Comparison of ENCODE assay signal across 1 cellular context in the genomic region with DNA sequence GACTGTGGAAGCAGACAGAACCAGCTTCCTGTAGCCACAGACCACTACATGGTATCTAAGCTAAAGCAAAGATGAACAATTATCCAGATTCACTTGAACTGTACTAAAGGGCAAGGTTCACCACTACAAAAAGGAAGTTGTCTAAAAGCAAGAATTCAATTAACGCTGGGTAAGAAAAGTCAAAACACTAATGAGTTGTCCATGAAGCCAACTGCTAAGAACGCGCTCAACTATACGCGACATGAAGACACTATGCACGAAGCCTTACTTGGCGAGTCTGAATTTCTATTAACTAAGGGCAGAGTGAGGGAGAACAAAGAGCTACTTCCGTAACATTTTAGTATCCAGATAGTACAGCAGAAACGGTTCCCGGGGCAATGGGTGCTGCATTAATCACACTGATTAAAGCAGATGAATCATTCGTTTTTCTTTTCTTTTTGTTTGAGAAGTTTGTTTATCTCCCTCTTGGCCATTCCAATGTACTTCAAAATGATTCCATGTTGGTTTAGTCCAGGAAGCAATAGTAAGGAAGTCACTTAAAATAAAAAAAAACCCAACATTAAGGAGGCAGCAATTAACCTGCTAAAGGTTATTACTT.
TF ChIP-seq lines count a peak whose summit lies in the region.

No MANE protein-coding gene starts in this region.

TF ChIP-seq in GM12878, 131 proteins besides CTCF, POLR2A, EP300 and RAD21 (continued from another document):
- TF ChIP-seq, protein P1, sequence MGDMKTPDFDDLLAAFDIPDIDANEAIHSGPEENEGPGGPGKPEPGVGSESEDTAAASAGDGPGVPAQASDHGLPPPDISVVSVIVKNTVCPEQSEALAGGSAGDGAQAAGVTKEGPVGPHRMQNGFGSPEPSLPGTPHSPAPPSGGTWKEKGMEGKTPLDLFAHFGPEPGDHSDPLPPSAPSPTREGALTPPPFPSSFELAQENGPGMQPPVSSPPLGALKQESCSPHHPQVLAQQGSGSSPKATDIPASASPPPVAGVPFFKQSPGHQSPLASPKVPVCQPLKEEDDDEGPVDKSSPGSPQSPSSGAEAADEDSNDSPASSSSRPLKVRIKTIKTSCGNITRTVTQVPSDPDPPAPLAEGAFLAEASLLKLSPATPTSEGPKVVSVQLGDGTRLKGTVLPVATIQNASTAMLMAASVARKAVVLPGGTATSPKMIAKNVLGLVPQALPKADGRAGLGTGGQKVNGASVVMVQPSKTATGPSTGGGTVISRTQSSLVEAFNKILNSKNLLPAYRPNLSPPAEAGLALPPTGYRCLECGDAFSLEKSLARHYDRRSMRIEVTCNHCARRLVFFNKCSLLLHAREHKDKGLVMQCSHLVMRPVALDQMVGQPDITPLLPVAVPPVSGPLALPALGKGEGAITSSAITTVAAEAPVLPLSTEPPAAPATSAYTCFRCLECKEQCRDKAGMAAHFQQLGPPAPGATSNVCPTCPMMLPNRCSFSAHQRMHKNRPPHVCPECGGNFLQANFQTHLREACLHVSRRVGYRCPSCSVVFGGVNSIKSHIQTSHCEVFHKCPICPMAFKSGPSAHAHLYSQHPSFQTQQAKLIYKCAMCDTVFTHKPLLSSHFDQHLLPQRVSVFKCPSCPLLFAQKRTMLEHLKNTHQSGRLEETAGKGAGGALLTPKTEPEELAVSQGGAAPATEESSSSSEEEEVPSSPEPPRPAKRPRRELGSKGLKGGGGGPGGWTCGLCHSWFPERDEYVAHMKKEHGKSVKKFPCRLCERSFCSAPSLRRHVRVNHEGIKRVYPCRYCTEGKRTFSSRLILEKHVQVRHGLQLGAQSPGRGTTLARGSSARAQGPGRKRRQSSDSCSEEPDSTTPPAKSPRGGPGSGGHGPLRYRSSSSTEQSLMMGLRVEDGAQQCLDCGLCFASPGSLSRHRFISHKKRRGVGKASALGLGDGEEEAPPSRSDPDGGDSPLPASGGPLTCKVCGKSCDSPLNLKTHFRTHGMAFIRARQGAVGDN (IDR thresholded peaks at IDR 0.05): peak; percentile 56; the same call in 1 of the 2 replicates
- TF ChIP-seq KLF5 (IDR thresholded peaks at IDR 0.05; ENCODE audit: partially characterized antibody): no peak
- no peak for TF ChIP-seq MYC (IDR thresholded peaks at IDR 0.05; ENCODE audit: insufficient read depth, insufficient read length, insufficient replicate concordance, low read length, severe bottlenecking)
- TF ChIP-seq, protein P2, sequence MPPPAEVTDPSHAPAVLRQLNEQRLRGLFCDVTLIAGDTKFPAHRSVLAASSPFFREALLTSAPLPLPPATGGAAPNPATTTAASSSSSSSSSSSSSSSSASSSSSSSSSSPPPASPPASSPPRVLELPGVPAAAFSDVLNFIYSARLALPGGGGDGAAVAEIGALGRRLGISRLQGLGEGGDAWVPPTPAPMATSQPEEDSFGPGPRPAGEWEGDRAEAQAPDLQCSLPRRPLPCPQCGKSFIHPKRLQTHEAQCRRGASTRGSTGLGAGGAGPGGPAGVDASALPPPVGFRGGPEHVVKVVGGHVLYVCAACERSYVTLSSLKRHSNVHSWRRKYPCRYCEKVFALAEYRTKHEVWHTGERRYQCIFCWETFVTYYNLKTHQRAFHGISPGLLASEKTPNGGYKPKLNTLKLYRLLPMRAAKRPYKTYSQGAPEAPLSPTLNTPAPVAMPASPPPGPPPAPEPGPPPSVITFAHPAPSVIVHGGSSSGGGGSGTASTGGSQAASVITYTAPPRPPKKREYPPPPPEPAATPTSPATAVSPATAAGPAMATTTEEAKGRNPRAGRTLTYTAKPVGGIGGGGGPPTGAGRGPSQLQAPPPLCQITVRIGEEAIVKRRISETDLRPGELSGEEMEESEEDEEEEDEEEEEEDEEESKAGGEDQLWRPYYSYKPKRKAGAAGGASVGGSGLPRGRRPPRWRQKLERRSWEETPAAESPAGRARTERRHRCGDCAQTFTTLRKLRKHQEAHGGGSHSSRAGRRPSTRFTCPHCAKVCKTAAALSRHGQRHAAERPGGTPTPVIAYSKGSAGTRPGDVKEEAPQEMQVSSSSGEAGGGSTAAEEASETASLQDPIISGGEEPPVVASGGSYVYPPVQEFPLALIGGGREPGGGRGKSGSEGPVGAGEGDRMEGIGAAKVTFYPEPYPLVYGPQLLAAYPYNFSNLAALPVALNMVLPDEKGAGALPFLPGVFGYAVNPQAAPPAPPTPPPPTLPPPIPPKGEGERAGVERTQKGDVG (CRISPR knock-in tag; IDR thresholded peaks at IDR 0.05): no peak
- TF ChIP-seq MTA2 (IDR thresholded peaks at IDR 0.05; ENCODE audit: low read depth): peak; percentile 59; the same call in 1 of the 2 replicates
